15 cellular contexts compared by ENCODE assay signal in the genomic region with DNA sequence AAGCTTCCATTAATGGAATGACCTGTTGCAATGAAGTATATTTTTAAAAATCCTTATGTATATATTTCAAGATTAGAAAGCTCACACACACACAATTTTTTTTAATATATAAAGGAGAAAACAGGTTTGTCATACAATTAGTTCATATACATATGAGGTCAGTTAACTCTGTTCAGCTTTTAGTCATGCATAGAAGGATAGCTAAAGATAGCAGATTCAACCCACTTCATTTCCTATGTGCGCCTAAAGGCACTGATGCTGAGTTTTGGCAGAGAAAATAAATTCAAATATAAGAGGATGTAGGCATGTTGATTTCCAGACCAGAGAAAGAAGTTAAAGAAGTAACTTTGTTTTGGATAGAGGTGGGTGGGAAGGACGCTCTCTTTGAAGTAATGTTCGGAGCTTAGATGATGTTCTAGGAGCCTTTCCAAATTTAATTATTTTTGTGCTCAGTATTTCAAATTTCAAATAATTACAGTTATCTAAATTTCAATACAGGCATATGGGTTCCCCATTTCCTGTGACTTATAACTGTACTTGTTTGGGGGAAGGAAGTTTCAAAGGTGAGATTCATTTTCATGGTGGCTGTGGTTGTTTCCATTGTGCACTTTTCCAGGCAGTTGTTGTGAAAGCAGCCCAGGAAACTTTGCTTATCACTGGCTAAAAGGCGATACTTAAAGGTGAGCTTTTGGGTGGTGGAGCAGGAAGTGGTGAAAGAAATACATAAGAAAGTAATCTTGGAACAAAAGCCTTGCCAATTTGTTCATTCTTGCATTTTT.
DNase-seq lines count a peak whose midpoint lies in the region; ATAC-seq, FAIRE-seq and TF ChIP-seq lines count a peak whose summit lies in the region.
"Had no signal": no experiment of that assay in that cellular context is flagged by ENCODE, and none has a peak within 500 bp of the region (broad histone marks: within the 10 kb centered on the region; RNA-seq: fewer than 3 reads in every experiment).

No MANE protein-coding gene starts in this region.

- H3K4ac ChIP-seq in H1 (replicated peaks; ENCODE audit: insufficient read length, low read depth, low read length): no peak overlapping the region

- no peak for TF ChIP-seq EP300 in H1 (IDR thresholded peaks at IDR 0.05; ENCODE audit: borderline replicate concordance in 1 of 2, low read depth in 2 of 2, low read length in 2 of 2)

- H4K8ac ChIP-seq in H1 (ENCODE audit: extremely low read depth, insufficient read depth, low read length): no peak overlapping the region

- POLR2A ChIA-PET in H1 (lab: Charles Lee; ENCODE audit: partially characterized antibody): interaction anchor here (0.6 kb wide), 1 partner anchor 44 kb away, joined by 3 read pairs; no protein-coding TSS in a partner anchor

- no peaks in the 10 kb centered on the region for H3K23me2 ChIP-seq in H1 (ENCODE audit: low read depth, low read length)

- intact Hi-C loops in activated T-helper 1 cell treated with anti-CD3 and anti-CD28 coated beads, Interleukin-12 subunit alpha, Interleukin-12 subunit beta, Interleukin-2, Interleukin-4 antibody, amounts not matched to agents 30 ng/mL and 10 ng/mL and 1 ng/mL, durations not matched to agents 14 hours and 24 hours and 36 hours (cut with micrococcal nuclease): no loop called here

- H3K14ac ChIP-seq in H1 (ENCODE audit: insufficient read length): no peak overlapping the region

- TF ChIP-seq CTCF in H1 (IDR thresholded peaks at IDR 0.05; ENCODE audit: control extremely low read depth in 1 of 3, insufficient read depth in 1 of 3, low read depth in 1 of 3, low read length in 3 of 3): no peak

- no peak overlapping the region for H3K27ac Mint-ChIP-seq in activated T-helper 1 cell treated with anti-CD3 and anti-CD28 coated beads, Interleukin-12 subunit alpha, Interleukin-12 subunit beta, Interleukin-2, Interleukin-4 antibody, amounts not matched to agents 30 ng/mL and 10 ng/mL and 1 ng/mL, durations not matched to agents 14 hours and 24 hours and 36 hours
- no peak overlapping the region for H3K27ac Mint-ChIP-seq in T-helper 2 cell treated with Interferon-gamma antibody and Interleukin-4, amounts not matched to agents 5 μg/mL and 100 μg/mL, for 36 hours
- H3K27ac Mint-ChIP-seq: CD4-positive, alpha-beta memory T cell had no signal

- no peaks in the 10 kb centered on the region for H4K20me1 ChIP-seq in BLaER1 treated with 17β-estradiol and CSF1 and Interleukin-3, amounts not matched to agents 10 nM and 100 nM
- no peaks in the 10 kb centered on the region for H4K20me1 ChIP-seq in H1 (replicated peaks in 1 of 2; ENCODE audit: control insufficient read depth in 1 of 2, insufficient read depth in 2 of 2, low read length in 2 of 2)

- H3K36me3 ChIP-seq in BLaER1 treated with 17β-estradiol and CSF1 and Interleukin-3, amounts not matched to agents 10 nM and 100 nM: no peaks in the 10 kb centered on the region
- no peaks in the 10 kb centered on the region for H3K36me3 ChIP-seq in H1 (ENCODE audit: control insufficient read depth in 2 of 4, insufficient read depth in 4 of 4, low read length in 3 of 4)

- no peak overlapping the region for H2AK5ac ChIP-seq in H1 (ENCODE audit: low read depth, low read length)

- H3K79me1 ChIP-seq in H1 (ENCODE audit: low read depth, low read length): no peaks in the 10 kb centered on the region

- no peak overlapping the region for H3K23ac ChIP-seq in H1 (ENCODE audit: insufficient read length)

- DNase-seq in H1 (ENCODE audit: low read depth in 1 of 2, low spot score in 2 of 2): no peak
- no peak for DNase-seq in activated T-helper 1 cell treated with anti-CD3 and anti-CD28 coated beads, Interleukin-12 subunit alpha, Interleukin-12 subunit beta, Interleukin-2, Interleukin-4 antibody, amounts not matched to agents 30 ng/mL and 10 ng/mL and 1 ng/mL, durations not matched to agents 14 hours and 24 hours and 36 hours (ENCODE audit: low spot score)
- no peak for DNase-seq in activated CD4-positive, alpha-beta T cell treated with anti-CD3 and anti-CD28 coated beads, Interleukin-2, amount 50 U/mL, for 4 hours
- DNase-seq in T-helper 2 cell treated with Interferon-gamma antibody and Interleukin-4, amounts not matched to agents 5 μg/mL and 100 μg/mL, for 36 hours (ENCODE audit: low spot score): no peak
- DNase-seq: CD4-positive, alpha-beta memory T cell; DMS79; IMR-90; NCI-H1092; NCI-H69; PC-3 had no signal

- H3K4me1 Mint-ChIP-seq in activated T-helper 1 cell treated with anti-CD3 and anti-CD28 coated beads, Interleukin-12 subunit alpha, Interleukin-12 subunit beta, Interleukin-2, Interleukin-4 antibody, amounts not matched to agents 30 ng/mL and 10 ng/mL and 1 ng/mL, durations not matched to agents 14 hours and 24 hours and 36 hours (ENCODE audit: low read depth): no peaks in the 10 kb centered on the region
- H3K4me1 Mint-ChIP-seq in T-helper 2 cell treated with Interferon-gamma antibody and Interleukin-4, amounts not matched to agents 5 μg/mL and 100 μg/mL, for 36 hours (ENCODE audit: low read depth): no peaks in the 10 kb centered on the region
- H3K4me1 Mint-ChIP-seq: CD4-positive, alpha-beta memory T cell had no signal

- peak overlapping the region in 1 of 10 experiments; percentile 37; a peak in 1 of 20 replicates for H3K4me3 ChIP-seq in BLaER1 treated with 17β-estradiol and CSF1 and Interleukin-3, amounts not matched to agents 10 nM and 100 nM
- no peak overlapping the region for H3K4me3 ChIP-seq in H1 (ENCODE audit: extremely low read depth in 1 of 4, insufficient read depth in 2 of 4, low read depth in 3 of 4, low read length in 4 of 4)
- H3K4me3 ChIP-seq: A549 had no signal

- H2BK120ac ChIP-seq in H1 (replicated peaks; ENCODE audit: low read depth, low read length): no peak overlapping the region

- no peak overlapping the region for H3K56ac ChIP-seq in H1 (replicated peaks; ENCODE audit: insufficient read length, low read depth, low read length)

- no peaks in the 10 kb centered on the region for H3K36me3 Mint-ChIP-seq in activated T-helper 1 cell treated with anti-CD3 and anti-CD28 coated beads, Interleukin-12 subunit alpha, Interleukin-12 subunit beta, Interleukin-2, Interleukin-4 antibody, amounts not matched to agents 30 ng/mL and 10 ng/mL and 1 ng/mL, durations not matched to agents 14 hours and 24 hours and 36 hours (ENCODE audit: low read depth)
- no peaks in the 10 kb centered on the region for H3K36me3 Mint-ChIP-seq in T-helper 2 cell treated with Interferon-gamma antibody and Interleukin-4, amounts not matched to agents 5 μg/mL and 100 μg/mL, for 36 hours (ENCODE audit: low read depth)
- H3K36me3 Mint-ChIP-seq: CD4-positive, alpha-beta memory T cell had no signal

- H3K27ac ChIP-seq in BLaER1 treated with 17β-estradiol and CSF1 and Interleukin-3, amounts not matched to agents 10 nM and 100 nM: no peak overlapping the region; a peak in 1 of 22 replicates
- H3K27ac ChIP-seq in H1 (ENCODE audit: low read depth, low read length): no peak overlapping the region
- H3K27ac ChIP-seq: A549 had no signal

- no peak overlapping the region for H2BK5ac ChIP-seq in H1 (ENCODE audit: low read depth, low read length)

- no peak overlapping the region for H2BK15ac ChIP-seq in H1 (ENCODE audit: low read length)

- 0 out of 2 replicates have a peak overlapping the region, but pooled peaks have one; percentile 46 for H2AFZ ChIP-seq in H1 (ENCODE audit: low read length)

- H2BK12ac ChIP-seq in H1 (ENCODE audit: low read depth, low read length): no peak overlapping the region

- H3K9me3 ChIP-seq in BLaER1 treated with 17β-estradiol and CSF1 and Interleukin-3, amounts not matched to agents 10 nM and 100 nM (replicated peaks in 1 of 11): no peaks in the 10 kb centered on the region
- no peaks in the 10 kb centered on the region for H3K9me3 ChIP-seq in H1 (ENCODE audit: insufficient read depth in 2 of 2, low read depth in 1 of 2, low read length in 1 of 2)
- H3K9me3 ChIP-seq: A549 had no signal

- H4K91ac ChIP-seq in H1 (replicated peaks; ENCODE audit: insufficient read length, low read length): no peak overlapping the region

- H3K27me3 Mint-ChIP-seq in activated T-helper 1 cell treated with anti-CD3 and anti-CD28 coated beads, Interleukin-12 subunit alpha, Interleukin-12 subunit beta, Interleukin-2, Interleukin-4 antibody, amounts not matched to agents 30 ng/mL and 10 ng/mL and 1 ng/mL, durations not matched to agents 14 hours and 24 hours and 36 hours (ENCODE audit: insufficient read depth): peaks cover 8% of the 10 kb centered on the region
- H3K27me3 Mint-ChIP-seq in T-helper 2 cell treated with Interferon-gamma antibody and Interleukin-4, amounts not matched to agents 5 μg/mL and 100 μg/mL, for 36 hours (ENCODE audit: low read depth): peaks cover 5% of the 10 kb centered on the region

- H3K9ac ChIP-seq in BLaER1 treated with 17β-estradiol and CSF1 and Interleukin-3, amounts not matched to agents 10 nM and 100 nM: 0 out of 22 replicates have a peak overlapping the region, but pooled peaks of 1 of the 11 experiments have one; percentile 25
- H3K9ac ChIP-seq in H1 (replicated peaks in 1 of 4; ENCODE audit: extremely low read depth in 1 of 4, low read depth in 3 of 4, low read length in 3 of 4): no peak overlapping the region

- no peaks in the 10 kb centered on the region for H3K79me2 ChIP-seq in H1 (ENCODE audit: control insufficient read depth in 1 of 2, insufficient read depth in 2 of 2, low read length in 2 of 2)

- 73% methylated on average over 4 of the region's 4 CpGs; no CpG with 5 or more reads in 1 of the 2 experiments for WGBS in H1 (ENCODE audit: extremely low coverage in 1 of 2, insufficient coverage in 1 of 2, insufficient read length in 1 of 2, insufficient replicate concordance in 2 of 2, low coverage in 1 of 2, low lambda C conversion rate in 2 of 2, missing lambda C conversion rate in 1 of 2), 2 experiments

- H3K4me3 Mint-ChIP-seq in activated T-helper 1 cell treated with anti-CD3 and anti-CD28 coated beads, Interleukin-12 subunit alpha, Interleukin-12 subunit beta, Interleukin-2, Interleukin-4 antibody, amounts not matched to agents 30 ng/mL and 10 ng/mL and 1 ng/mL, durations not matched to agents 14 hours and 24 hours and 36 hours: no peak overlapping the region
- no peak overlapping the region for H3K4me3 Mint-ChIP-seq in T-helper 2 cell treated with Interferon-gamma antibody and Interleukin-4, amounts not matched to agents 5 μg/mL and 100 μg/mL, for 36 hours
- H3K4me3 Mint-ChIP-seq: CD4-positive, alpha-beta memory T cell had no signal

- H2BK20ac ChIP-seq in H1 (ENCODE audit: low read length): no peak overlapping the region

- no peak overlapping the region for H4K5ac ChIP-seq in H1 (ENCODE audit: insufficient read length, low read depth, low read length)

- H3K4me1 ChIP-seq in BLaER1 treated with 17β-estradiol and CSF1 and Interleukin-3, amounts not matched to agents 10 nM and 100 nM: peaks cover 6 to 46% (median 19%) of the 10 kb centered on the region in 10 experiments; a peak in 16 of 20 replicates
- H3K4me1 ChIP-seq in H1 (replicated peaks in 1 of 4; ENCODE audit: control insufficient read depth in 3 of 4, insufficient read depth in 4 of 4, low read length in 3 of 4): peaks cover 0 to 12% (median 5%) of the 10 kb centered on the region in 4 experiments; a peak in 3 of 7 replicates
- H3K4me1 ChIP-seq: A549 had no signal

- H3K27me3 ChIP-seq in BLaER1 treated with 17β-estradiol and CSF1 and Interleukin-3, amounts not matched to agents 10 nM and 100 nM: no peaks in the 10 kb centered on the region
- no peaks in the 10 kb centered on the region for H3K27me3 ChIP-seq in H1 (replicated peaks in 1 of 4; ENCODE audit: control insufficient read depth in 3 of 4, extremely low read depth in 1 of 4, insufficient read depth in 3 of 4, low read length in 3 of 4)

- no peak overlapping the region for H3K18ac ChIP-seq in H1 (ENCODE audit: extremely low read depth, low read length)

- CTCF ChIA-PET in H1 (lab: Charles Lee; ENCODE audit: partially characterized antibody): interaction anchor here (0.5 to 3.7 kb wide), 7 partner anchors 101 to 609 kb away, joined by 3 to 18 read pairs (median 3); no protein-coding TSS in a partner anchor

- TF ChIP-seq POLR2A in H1 (IDR thresholded peaks at IDR 0.05; ENCODE audit: control extremely low read depth in 1 of 2, low read depth in 2 of 2, low read length in 2 of 2): no peak

- TF ChIP-seq RAD21 in H1 (IDR thresholded peaks at IDR 0.05 in 1 of 2, conservative IDR thresholded peaks at IDR 0.05 in 1 of 2; ENCODE audit: low read depth in 2 of 2, low read length in 2 of 2): no peak

- no peaks in the 10 kb centered on the region for H3K9me3 Mint-ChIP-seq in activated T-helper 1 cell treated with anti-CD3 and anti-CD28 coated beads, Interleukin-12 subunit alpha, Interleukin-12 subunit beta, Interleukin-2, Interleukin-4 antibody, amounts not matched to agents 30 ng/mL and 10 ng/mL and 1 ng/mL, durations not matched to agents 14 hours and 24 hours and 36 hours
- no peaks in the 10 kb centered on the region for H3K9me3 Mint-ChIP-seq in T-helper 2 cell treated with Interferon-gamma antibody and Interleukin-4, amounts not matched to agents 5 μg/mL and 100 μg/mL, for 36 hours
- H3K9me3 Mint-ChIP-seq: CD4-positive, alpha-beta memory T cell had no signal

- no peak for FAIRE-seq in H1 (lab: Jason Lieb, UNC)
- FAIRE-seq: A549 had no signal

- peak overlapping the region in 9 of 11 experiments; percentile 33 to 84 (median 56); a peak in 17 of 22 replicates for H3K4me2 ChIP-seq in BLaER1 treated with 17β-estradiol and CSF1 and Interleukin-3, amounts not matched to agents 10 nM and 100 nM
- H3K4me2 ChIP-seq in H1 (ENCODE audit: insufficient read depth in 1 of 2, low read depth in 2 of 2, low read length in 2 of 2): no peak overlapping the region
- H3K4me2 ChIP-seq: A549 had no signal

- peak; percentile 47 for ATAC-seq in GM21360 (IDR thresholded peaks at IDR 0.05; ENCODE audit: unreplicated experiment)
- ATAC-seq in HG03565 (IDR thresholded peaks at IDR 0.05; ENCODE audit: unreplicated experiment): peak; percentile 82
- no peak for ATAC-seq in GM21381 (IDR thresholded peaks at IDR 0.05; ENCODE audit: unreplicated experiment)
- ATAC-seq: A549, PC-3 had no signal

Comparison
In these comparisons a context has a peak if more than half of its experiments do, and no peak if none do; other contexts are left out.
1. H3K4me2 ChIP-seq: peak in BLaER1 treated with 17β-estradiol and CSF1 and Interleukin-3, amounts not matched to agents 10 nM and 100 nM (9 of 11); none in H1 (0 of 2).